Comparison of ENCODE assay signal across 7 cellular contexts in the genomic region with DNA sequence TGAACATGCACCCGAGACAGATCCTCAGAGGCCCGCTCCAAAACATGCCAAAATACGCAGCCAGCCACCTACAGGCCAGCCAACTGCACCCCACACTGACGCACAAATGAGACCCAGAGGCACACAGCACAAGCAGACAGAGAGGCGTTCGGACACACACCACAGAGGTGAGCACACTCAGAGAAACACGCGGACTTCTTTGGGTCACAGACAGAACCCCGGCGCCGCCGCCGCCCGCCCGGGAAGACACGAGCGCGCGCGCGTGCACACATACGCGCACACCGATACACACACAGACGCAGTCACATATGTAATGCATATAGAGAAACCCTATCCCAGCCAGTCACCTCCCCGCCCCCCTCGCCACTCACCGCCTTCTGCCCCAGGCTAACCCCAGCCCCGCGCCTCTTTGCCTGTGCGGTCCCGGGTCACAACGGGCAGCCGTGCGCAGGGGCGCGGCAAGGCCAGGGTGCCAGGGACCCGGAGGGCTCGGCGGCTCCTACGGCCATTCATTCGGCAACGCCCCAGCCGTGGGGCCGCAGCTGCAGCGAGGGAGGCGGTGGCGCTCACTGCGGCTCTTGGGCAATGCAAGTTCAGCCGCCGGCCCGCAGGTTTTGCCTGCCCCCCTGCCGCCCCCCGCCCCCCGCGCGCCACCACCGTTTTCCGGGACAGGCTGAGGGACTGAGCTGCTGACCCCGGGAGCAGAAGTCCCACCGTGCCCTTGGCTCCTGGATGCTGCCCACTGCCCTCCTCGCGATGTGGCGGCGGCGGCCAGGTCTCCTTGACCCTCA. TPM values are rescaled to one million over a fixed set of nuclear protein-coding genes. Genes with fewer than 3 reads are reported as not detected.
DNase-seq lines count a peak whose midpoint lies in the region; ATAC-seq, FAIRE-seq and TF ChIP-seq lines count a peak whose summit lies in the region.

No MANE protein-coding gene starts in this region.

- peak overlapping the region; percentile 72 to 82 for H3K4me3 ChIP-seq in ascending aorta
- H3K4me3 ChIP-seq in iPS-15b (ENCODE audit: low read depth, low read length), result peak overlapping the region; percentile 64
- peak overlapping the region; percentile 81 to 83 for H3K4me3 ChIP-seq in small intestine (ENCODE audit: low read depth in 1 of 2, low read length in 2 of 2)

- no peaks in the 10 kb centered on the region for H3K4me1 ChIP-seq in ascending aorta
- peaks cover 11% of the 10 kb centered on the region for H3K4me1 ChIP-seq in iPS-15b (ENCODE audit: control insufficient read depth, insufficient read depth, low read length)
- H3K4me1 ChIP-seq in small intestine (ENCODE audit: control insufficient read depth in 2 of 2, insufficient read depth in 1 of 2, low read depth in 1 of 2, low read length in 1 of 2), result no peaks in the 10 kb centered on the region

- no peak overlapping the region for H3K9ac ChIP-seq in iPS-15b (ENCODE audit: low read depth, low read length)

- in situ Hi-C loops in GM13976 (cut with MboI; ENCODE audit: low sequenced_read_pairs, unreplicated experiment), result no loop called here

- FAIRE-seq in small intestine (lab: Jason Lieb, UNC), result no peak

- peak; percentile 30 for ATAC-seq in HG03520 (IDR thresholded peaks at IDR 0.05; ENCODE audit: unreplicated experiment)

- H3K27me3 ChIP-seq in ascending aorta, result no peaks in the 10 kb centered on the region
- H3K27me3 ChIP-seq in iPS-15b (ENCODE audit: control insufficient read depth, insufficient read depth, low read length), result peaks cover 23% of the 10 kb centered on the region
- no peaks in the 10 kb centered on the region for H3K27me3 ChIP-seq in small intestine (ENCODE audit: control insufficient read depth in 2 of 2, insufficient read depth in 2 of 2, low read length in 2 of 2)

- WGBS in small intestine, 3 donors, result 0 to 21% (median 7%) methylated on average over 24 to 66 of the region's 66 CpGs

- intact Hi-C loops in ascending aorta (cut with DNase I), result no loop called here

- TF ChIP-seq CTCF in GM13976 (IDR thresholded peaks at IDR 0.05; ENCODE audit: borderline replicate concordance, control extremely low read depth, extremely low read depth, insufficient read depth, missing control alignments) (peak; percentile 18), ascending aorta (IDR thresholded peaks at IDR 0.05) (no peak)

- H3K36me3 ChIP-seq in ascending aorta (no peaks in the 10 kb centered on the region), iPS-15b (ENCODE audit: control insufficient read depth, insufficient read depth, low read length) (no peaks in the 10 kb centered on the region), small intestine (ENCODE audit: control insufficient read depth in 2 of 2, insufficient read depth in 2 of 2, low read length in 2 of 2) (no peaks in the 10 kb centered on the region)

- DNase-seq in GM13976 (ENCODE audit: low spot score) (peak; percentile 43), SW480 (ENCODE audit: low spot score) (peak; percentile 54), ascending aorta (ENCODE audit: low spot score in 2 of 2) (no peak), small intestine (peak; percentile 32), cortex of kidney (lab: John Stamatoyannopoulos, UW) (no peak)

- H3K27ac ChIP-seq in ascending aorta (peak overlapping the region; percentile 12 to 61), small intestine (ENCODE audit: low read depth in 1 of 2, low read length in 1 of 2) (peak overlapping the region; percentile 54 to 87)

- H3K9me3 ChIP-seq in ascending aorta (no peaks in the 10 kb centered on the region), iPS-15b (ENCODE audit: control insufficient read depth, insufficient read depth, low read length) (no peaks in the 10 kb centered on the region), small intestine (ENCODE audit: control insufficient read depth, low read depth) (no peaks in the 10 kb centered on the region)

RNA-seq across cellular contexts. Expression of a gene that starts 0.5 kb away (rescaled TPM):
- total RNA-seq in ascending aorta, result 10.6 TPM
- polyA plus RNA-seq in small intestine, result 1 to 10 TPM; 3.6 to 8.4 (median 5.4) TPM

Comparison
In these comparisons a context has a peak if more than half of its experiments do, and no peak if none do; other contexts are left out.
1. DNase-seq: peak in GM13976 (single experiment), SW480 (single experiment) and small intestine (single experiment); none in ascending aorta (0 of 2) and cortex of kidney (single experiment).
2. Peak in every context shown above with its lines, with median percentiles within 50 percentile points of each other: H3K4me3 ChIP-seq.